8 cellular contexts compared by ENCODE assay signal in the genomic region with DNA sequence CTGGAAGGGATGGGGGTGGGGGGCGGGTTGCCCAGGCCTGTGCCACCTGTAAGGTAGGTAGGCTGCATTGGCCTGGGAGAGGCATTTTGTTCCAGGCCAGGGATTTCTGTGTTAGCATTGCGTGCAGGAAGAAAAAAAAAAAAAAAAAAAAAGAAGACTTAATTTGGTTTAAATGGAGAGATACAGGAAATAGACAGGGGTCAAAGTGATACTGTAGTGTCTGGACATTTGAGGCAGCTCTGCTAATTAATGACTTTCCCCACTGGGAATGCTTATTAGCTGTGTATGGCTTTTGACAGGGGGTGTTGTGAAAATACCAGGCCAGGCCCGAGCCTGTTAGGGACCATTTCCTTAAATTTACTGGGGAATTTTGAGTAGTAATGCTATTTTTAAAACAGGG. TPM values are rescaled to one million over a fixed set of nuclear protein-coding genes. Genes with fewer than 3 reads are reported as not detected.
DNase-seq lines count a peak whose midpoint lies in the region; ATAC-seq and TF ChIP-seq lines count a peak whose summit lies in the region.

No MANE protein-coding gene starts in this region.

- H3K36me3 Mint-ChIP-seq in WTC11, result no peaks in the 10 kb centered on the region

- peak overlapping the region; percentile 67 for H3K4me3 ChIP-seq in iPS-15b (ENCODE audit: low read depth, low read length)
- peak overlapping the region; percentile 85 to 100 (median 90) for H3K4me3 ChIP-seq in stomach

- H3K36me3 ChIP-seq in iPS-15b (ENCODE audit: control insufficient read depth, insufficient read depth, low read length) (no peaks in the 10 kb centered on the region), stomach (no peaks in the 10 kb centered on the region)

- H3K9me3 ChIP-seq in iPS-15b (ENCODE audit: control insufficient read depth, insufficient read depth, low read length), result no peaks in the 10 kb centered on the region
- no peaks in the 10 kb centered on the region for H3K9me3 ChIP-seq in stomach

- peak overlapping the region; percentile 78 for H3K4me3 Mint-ChIP-seq in WTC11

- TF ChIP-seq CTCF in WTC11 (IDR thresholded peaks at IDR 0.05) (no peak), stomach (IDR thresholded peaks at IDR 0.05) (no peak)

- DNase-seq in NCI-H748 treated with DMSO at 0.1 percent for 48 hours (lab: John Stamatoyannopoulos, UW), result peak; percentile 3
- DNase-seq in NCI-H748 (lab: John Stamatoyannopoulos, UW; ENCODE audit: unreplicated experiment), result no peak
- no peak for DNase-seq in WTC11 (ENCODE audit: low spot score)
- no peak for DNase-seq in stomach

- TF ChIP-seq EP300 in stomach (IDR thresholded peaks at IDR 0.05), result no peak

- intact Hi-C loops in stomach (cut with DNase I; ENCODE audit: low total_unique reads), result no loop called here

- H3K9me3 Mint-ChIP-seq in WTC11, result no peaks in the 10 kb centered on the region

- peak overlapping the region; percentile 39 for H3K9ac ChIP-seq in iPS-15b (ENCODE audit: low read depth, low read length)

- CTCF ChIA-PET in WTC11 (lab: Charles Lee), result interaction anchor here (0.7 to 2.4 kb wide), 3 partner anchors 24 to 398 kb away, joined by 3 to 15 read pairs (median 4); partner anchors contain the start of gene ZNF18

- peaks cover 13% of the 10 kb centered on the region for H3K4me1 ChIP-seq in iPS-15b (ENCODE audit: control insufficient read depth, insufficient read depth, low read length)
- peaks cover 14 to 59% (median 46%) of the 10 kb centered on the region in 4 donors for H3K4me1 ChIP-seq in stomach

- H3K27me3 Mint-ChIP-seq in WTC11 (ENCODE audit: low read depth), result peaks cover 12% of the 10 kb centered on the region

- POLR2A ChIA-PET in WTC11 (lab: Charles Lee), result interaction anchor here (0.5 to 3.5 kb wide), 4 partner anchors 16 to 860 kb away, joined by 3 to 43 read pairs (median 6); partner anchors contain the start of gene ZNF18

- peak overlapping the region; percentile 87 to 96 (median 95) for H3K27ac ChIP-seq in stomach

- H3K27me3 ChIP-seq in iPS-15b (ENCODE audit: control insufficient read depth, insufficient read depth, low read length), result peaks cover 10% of the 10 kb centered on the region
- no peaks in the 10 kb centered on the region for H3K27me3 ChIP-seq in stomach

- WGBS in stomach, 5 donors, result 3 to 9% (median 4%) methylated on average over 3 of the region's 3 CpGs

- no peak for ATAC-seq in WTC11
- no peak for ATAC-seq in GM21367 (IDR thresholded peaks at IDR 0.05; ENCODE audit: unreplicated experiment)
- no peak for ATAC-seq in HG02623 (IDR thresholded peaks at IDR 0.05; ENCODE audit: unreplicated experiment)
- no peak for ATAC-seq in GM18502 (IDR thresholded peaks at IDR 0.05; ENCODE audit: poor library complexity, unreplicated experiment)

- H3K27ac Mint-ChIP-seq in WTC11, result 0 out of 2 replicates have a peak overlapping the region, but pooled peaks have one; percentile 53

- TF ChIP-seq POLR2A in stomach (IDR thresholded peaks at IDR 0.05), result no peak

- peaks cover 58% of the 10 kb centered on the region for H3K4me1 Mint-ChIP-seq in WTC11

TF ChIP-seq in WTC11, 78 proteins besides CTCF, POLR2A, EP300 and RAD21:
- TF ChIP-seq, protein P1, sequence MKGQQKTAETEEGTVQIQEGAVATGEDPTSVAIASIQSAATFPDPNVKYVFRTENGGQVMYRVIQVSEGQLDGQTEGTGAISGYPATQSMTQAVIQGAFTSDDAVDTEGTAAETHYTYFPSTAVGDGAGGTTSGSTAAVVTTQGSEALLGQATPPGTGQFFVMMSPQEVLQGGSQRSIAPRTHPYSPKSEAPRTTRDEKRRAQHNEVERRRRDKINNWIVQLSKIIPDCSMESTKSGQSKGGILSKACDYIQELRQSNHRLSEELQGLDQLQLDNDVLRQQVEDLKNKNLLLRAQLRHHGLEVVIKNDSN (CRISPR knock-in tag; IDR thresholded peaks at IDR 0.05), result no peak
- TF ChIP-seq HMGXB4 (CRISPR knock-in tag; IDR thresholded peaks at IDR 0.05), result 0 out of 2 replicates have a peak, but pooled peaks have one; percentile 13
TF ChIP-seq in WTC11: peak in this region for 1.

RNA-seq across cellular contexts. Expression of gene MAP2K4, which starts 0.9 kb away (rescaled TPM):
- 24.4 to 29.0 TPM (median 24.8 TPM) in 3 replicates for total RNA-seq in WTC11 (2021)
- 100 to 1,000 TPM in 1 of 5 donors, 10 to 100 TPM in 3, 1 to 10 TPM in 1; 1.4 to 174 (median 48.1) TPM for total RNA-seq in stomach
- polyA plus RNA-seq in stomach, result 10 to 100 TPM in 2 of 3 donors, 1 to 10 TPM in 1; 9.2 to 13.9 (median 11.8) TPM

RNA-seq across cellular contexts. Expression of gene ZNF18, which starts 24.3 kb away (rescaled TPM):
- 10.5 to 13.3 TPM (median 10.8 TPM) in 3 replicates for total RNA-seq in WTC11 (2021)
- total RNA-seq in stomach, result 10 to 100 TPM in 1 of 5 donors, 1 to 10 TPM in 3, not detected in 1; 6.7 to 13.2 (median 8.3) TPM
- polyA plus RNA-seq in stomach, result 1 to 10 TPM; 3.7 to 5.4 (median 5.0) TPM
